In genomic region chr18:72233106-72233505, GRCh38 we compare ENCODE assay signal across 19 cellular contexts.
A peak's percentile ranks its signal among the peaks of the same experiment; 100 is the strongest.
DNase-seq lines count a peak whose midpoint lies in the region; ATAC-seq, FAIRE-seq and TF ChIP-seq lines count a peak whose summit lies in the region.
"Had no signal": no experiment of that assay in that cellular context is flagged by ENCODE, and none has a peak within 500 bp of the region (broad histone marks: within the 10 kb centered on the region; RNA-seq: fewer than 3 reads in every experiment).

No MANE protein-coding gene starts in this region.

- 22 to 30% methylated on average over 4 of the region's 4 CpGs for whole genome bisulfite sequencing in pancreas, 2 donors

- no peaks in the 10 kb centered on the region for H3K9me3 ChIP-seq in pancreas
- H3K9me3 ChIP-seq: A549, MG63 had no signal

- no peaks in the 10 kb centered on the region for H3K36me3 ChIP-seq in pancreas
- H3K36me3 ChIP-seq: MG63 had no signal

- H3K27me3 ChIP-seq in pancreas: no peaks in the 10 kb centered on the region
- H3K27me3 ChIP-seq: MG63 had no signal

- ATAC-seq in HG03469 (IDR thresholded peaks at IDR 0.05; ENCODE audit: unreplicated experiment) (no peak), pancreas (no peak)
- ATAC-seq: A549, Panc1 had no signal

- no peak for FAIRE-seq in pancreas (lab: Jason Lieb, UNC)
- FAIRE-seq: A549, HTR-8/SVneo had no signal

- TF ChIP-seq CTCF in pancreas (IDR thresholded peaks at IDR 0.05): no peak

- no peaks in the 10 kb centered on the region for H3K27me3 Mint-ChIP-seq in activated T-helper 2 cell treated with anti-CD3 and anti-CD28 coated beads, Interferon-gamma antibody, Interleukin-2, Interleukin-4, amounts not matched to agents 10 μg/mL and 5 μg/mL and 100 μg/mL, durations not matched to agents 14 hours and 24 hours and 36 hours (ENCODE audit: low read depth)
- H3K27me3 Mint-ChIP-seq: CD4-positive, alpha-beta T cell; IgD-negative memory B cell had no signal

- H3K4me1 ChIP-seq in pancreas: no peaks in the 10 kb centered on the region
- H3K4me1 ChIP-seq: A549 had no signal

- DNase-seq in DMS153 treated with DMSO at 0.1 percent for 48 hours (lab: John Stamatoyannopoulos, UW; ENCODE audit: unreplicated experiment): peak; percentile 67
- DNase-seq in NCI-H146 (lab: John Stamatoyannopoulos, UW): peak; percentile 79
- peak; percentile 94 for DNase-seq in NCI-H748 (lab: John Stamatoyannopoulos, UW; ENCODE audit: unreplicated experiment)
- DNase-seq in midbrain (lab: John Stamatoyannopoulos, UW): peak; percentile 5
- DNase-seq in pancreas: no peak
- no peak for DNase-seq in stimulated activated naive CD4-positive, alpha-beta T cell (lab: John Stamatoyannopoulos, UW)
- DNase-seq in activated T-helper 2 cell treated with anti-CD3 and anti-CD28 coated beads, Interferon-gamma antibody, Interleukin-2, Interleukin-4, amounts not matched to agents 10 μg/mL and 5 μg/mL and 100 μg/mL, durations not matched to agents 14 hours and 24 hours and 36 hours (ENCODE audit: low spot score): no peak
- DNase-seq: CD4-positive, alpha-beta T cell; DMS79 treated with DMSO at 0.1 percent for 48 hours; Karpas-422; MG63; NCI-H1048; NCI-H1694 treated with DMSO at 0.1 percent for 48 hours; NCI-H510A had no signal

- intact Hi-C loops in pancreas (cut with DNase I): no loop called here
- intact Hi-C loops in activated T-helper 2 cell treated with anti-CD3 and anti-CD28 coated beads, Interferon-gamma antibody, Interleukin-2, Interleukin-4, amounts not matched to agents 10 μg/mL and 5 μg/mL and 100 μg/mL, durations not matched to agents 14 hours and 24 hours and 36 hours (cut with micrococcal nuclease): no loop called here

- no peaks in the 10 kb centered on the region for H3K9me3 Mint-ChIP-seq in activated T-helper 2 cell treated with anti-CD3 and anti-CD28 coated beads, Interferon-gamma antibody, Interleukin-2, Interleukin-4, amounts not matched to agents 10 μg/mL and 5 μg/mL and 100 μg/mL, durations not matched to agents 14 hours and 24 hours and 36 hours
- H3K9me3 Mint-ChIP-seq: IgD-negative memory B cell had no signal

- H3K27ac ChIP-seq in pancreas: no peak overlapping the region
- H3K27ac ChIP-seq: A549 had no signal

- H3K4me3 Mint-ChIP-seq in activated T-helper 2 cell treated with anti-CD3 and anti-CD28 coated beads, Interferon-gamma antibody, Interleukin-2, Interleukin-4, amounts not matched to agents 10 μg/mL and 5 μg/mL and 100 μg/mL, durations not matched to agents 14 hours and 24 hours and 36 hours (ENCODE audit: low read depth): no peak overlapping the region
- H3K4me3 Mint-ChIP-seq: CD4-positive, alpha-beta T cell; IgD-negative memory B cell had no signal

- H3K4me1 Mint-ChIP-seq in activated T-helper 2 cell treated with anti-CD3 and anti-CD28 coated beads, Interferon-gamma antibody, Interleukin-2, Interleukin-4, amounts not matched to agents 10 μg/mL and 5 μg/mL and 100 μg/mL, durations not matched to agents 14 hours and 24 hours and 36 hours (ENCODE audit: low read depth): no peaks in the 10 kb centered on the region

- no peaks in the 10 kb centered on the region for H3K36me3 Mint-ChIP-seq in activated T-helper 2 cell treated with anti-CD3 and anti-CD28 coated beads, Interferon-gamma antibody, Interleukin-2, Interleukin-4, amounts not matched to agents 10 μg/mL and 5 μg/mL and 100 μg/mL, durations not matched to agents 14 hours and 24 hours and 36 hours (ENCODE audit: low read depth)
- H3K36me3 Mint-ChIP-seq: IgD-negative memory B cell had no signal

- H3K4me3 ChIP-seq in pancreas: no peak overlapping the region
- H3K4me3 ChIP-seq: A549, MG63 had no signal

- H3K27ac Mint-ChIP-seq in activated T-helper 2 cell treated with anti-CD3 and anti-CD28 coated beads, Interferon-gamma antibody, Interleukin-2, Interleukin-4, amounts not matched to agents 10 μg/mL and 5 μg/mL and 100 μg/mL, durations not matched to agents 14 hours and 24 hours and 36 hours: no peak overlapping the region
- H3K27ac Mint-ChIP-seq: CD4-positive, alpha-beta T cell had no signal

Comparison
In these comparisons a context has a peak if more than half of its experiments do, and no peak if none do; other contexts are left out.
1. DNase-seq: peak in DMS153 treated with DMSO at 0.1 percent for 48 hours (single experiment), NCI-H146 (single experiment), NCI-H748 (single experiment) and midbrain (single experiment); none in pancreas (0 of 6), stimulated activated naive CD4-positive, alpha-beta T cell (0 of 6) and activated T-helper 2 cell treated with anti-CD3 and anti-CD28 coated beads, Interferon-gamma antibody, Interleukin-2, Interleukin-4, amounts not matched to agents 10 μg/mL and 5 μg/mL and 100 μg/mL, durations not matched to agents 14 hours and 24 hours and 36 hours (single experiment).